Comparison of ENCODE assay signal across 1 cellular context in genomic region chr12:47850153-47851084, GRCh38.
TF ChIP-seq lines count a peak whose summit lies in the region.

No MANE protein-coding gene starts in this region.

TF ChIP-seq in endothelial cell of umbilical vein, 7 proteins besides CTCF, POLR2A, EP300 and RAD21:
- TF ChIP-seq JUN (IDR thresholded peaks at IDR 0.05; ENCODE audit: borderline replicate concordance, insufficient read depth, insufficient read length, low read depth): no peak
- TF ChIP-seq FOS (IDR thresholded peaks at IDR 0.05; ENCODE audit: borderline replicate concordance, insufficient read depth, low read length): no peak
- no peak for TF ChIP-seq POLR2AphosphoS5 (IDR thresholded peaks at IDR 0.05; ENCODE audit: insufficient read depth, low read depth, low read length)
- no peak for TF ChIP-seq MAX (IDR thresholded peaks at IDR 0.05; ENCODE audit: insufficient read depth, insufficient read length)
- TF ChIP-seq MYC (IDR thresholded peaks at IDR 0.05; ENCODE audit: low read depth, low read length): no peak
- TF ChIP-seq EZH2 (IDR thresholded peaks at IDR 0.05; ENCODE audit: borderline replicate concordance, low read depth, low read length, severe bottlenecking): no peak
- TF ChIP-seq GATA2 (IDR thresholded peaks at IDR 0.05; ENCODE audit: insufficient read depth, insufficient read length, low read depth, low read length): no peak
